12 cellular contexts compared by ENCODE assay signal in genomic region chr11:17498475-17498874, GRCh38. TPM values are rescaled to one million over a fixed set of nuclear protein-coding genes. Genes with fewer than 3 reads are reported as not detected.
DNase-seq lines count a peak whose midpoint lies in the region; TF ChIP-seq lines count a peak whose summit lies in the region.
"Had no signal": no experiment of that assay in that cellular context is flagged by ENCODE, and none has a peak within 500 bp of the region (broad histone marks: within the 10 kb centered on the region; RNA-seq: fewer than 3 reads in every experiment).

No MANE protein-coding gene starts in this region.

- WGBS in trophoblast cell (ENCODE audit: extremely low coverage, insufficient coverage, insufficient read length): no CpG with 5 or more reads among the region's 5 CpGs
- 78% methylated on average over 5 of the region's 5 CpGs for WGBS in suprapubic skin

- H2BK120ac ChIP-seq in trophoblast cell (ENCODE audit: insufficient read depth, low read length, poor library complexity): no peak overlapping the region

- H3K9me3 ChIP-seq in trophoblast cell (ENCODE audit: insufficient read depth, low read depth, low read length) (no peaks in the 10 kb centered on the region), suprapubic skin (no peaks in the 10 kb centered on the region)
- H3K9me3 ChIP-seq: transverse colon had no signal

- H4K12ac ChIP-seq in trophoblast cell (ENCODE audit: low read depth, low read length): no peak overlapping the region

- no peak overlapping the region for H4K91ac ChIP-seq in trophoblast cell (ENCODE audit: low read depth, low read length)

- H3K4me1 ChIP-seq in trophoblast cell (ENCODE audit: control insufficient read depth in 1 of 2, insufficient read depth in 2 of 2, low read length in 2 of 2): no peaks in the 10 kb centered on the region
- no peaks in the 10 kb centered on the region for H3K4me1 ChIP-seq in suprapubic skin
- H3K4me1 ChIP-seq: transverse colon had no signal

- peak; percentile 69 for DNase-seq in DMS53 (lab: John Stamatoyannopoulos, UW)
- DNase-seq in DMS53 treated with DMSO at 0.1 percent for 48 hours (lab: John Stamatoyannopoulos, UW; ENCODE audit: unreplicated experiment): no peak
- DNase-seq in NB4 (ENCODE audit: low read depth): peak; percentile 6
- DNase-seq in cerebellar cortex (ENCODE audit: low spot score): peak; percentile 88
- DNase-seq in trophoblast cell: peak; percentile 23 to 45
- DNase-seq in Ammon's horn (ENCODE audit: low spot score): no peak
- no peak for DNase-seq in COLO829 (ENCODE audit: low spot score)
- DNase-seq in suprapubic skin (ENCODE audit: low spot score in 2 of 2): no peak
- DNase-seq: 8988T; activated T-cell treated with anti-CD3 and anti-CD28 coated beads, Interleukin-2, amount 50 U/mL, for 4 hours; natural killer cell had no signal

- H2BK12ac ChIP-seq in trophoblast cell (ENCODE audit: low read length): no peak overlapping the region

- no peak overlapping the region for H2BK5ac ChIP-seq in trophoblast cell (ENCODE audit: low read depth, low read length, poor library complexity)

- TF ChIP-seq POLR2A in NB4 (IDR thresholded peaks at IDR 0.05; ENCODE audit: extremely low read depth, insufficient read length): no peak
- TF ChIP-seq POLR2A in suprapubic skin (IDR thresholded peaks at IDR 0.05): no peak

- H3K27me3 ChIP-seq in trophoblast cell (ENCODE audit: insufficient read depth, low read length): no peaks in the 10 kb centered on the region
- H3K27me3 ChIP-seq in suprapubic skin: peaks cover 3% of the 10 kb centered on the region
- H3K27me3 ChIP-seq: transverse colon had no signal

- H3K4me2 ChIP-seq in trophoblast cell (ENCODE audit: low read length): no peak overlapping the region

- no peaks in the 10 kb centered on the region for H3K79me2 ChIP-seq in trophoblast cell (ENCODE audit: control insufficient read depth, insufficient read depth, low read length, poor library complexity)

- no peak overlapping the region for H3K4me3 ChIP-seq in NB4 (ENCODE audit: low read depth, low read length)
- no peak overlapping the region for H3K4me3 ChIP-seq in trophoblast cell (ENCODE audit: low read depth, low read length)
- H3K4me3 ChIP-seq in suprapubic skin: no peak overlapping the region
- H3K4me3 ChIP-seq: transverse colon had no signal

- no peaks in the 10 kb centered on the region for H3K36me3 ChIP-seq in trophoblast cell (ENCODE audit: control insufficient read depth in 1 of 2, insufficient read depth in 2 of 2, low read length in 2 of 2)
- H3K36me3 ChIP-seq in suprapubic skin: no peaks in the 10 kb centered on the region
- H3K36me3 ChIP-seq: transverse colon had no signal

- no peak overlapping the region for H2AK5ac ChIP-seq in trophoblast cell (ENCODE audit: low read length)

- no peak overlapping the region for H3K4ac ChIP-seq in trophoblast cell (ENCODE audit: low read depth, low read length)

- TF ChIP-seq EP300 in suprapubic skin (IDR thresholded peaks at IDR 0.05): no peak

- H3K23ac ChIP-seq in trophoblast cell (ENCODE audit: low read length): no peak overlapping the region

- no peak overlapping the region for H3K18ac ChIP-seq in trophoblast cell (ENCODE audit: low read length)

- no peak overlapping the region for H3K27ac ChIP-seq in trophoblast cell (ENCODE audit: low read depth, low read length)
- no peak overlapping the region for H3K27ac ChIP-seq in suprapubic skin
- H3K27ac ChIP-seq: transverse colon had no signal

- TF ChIP-seq CTCF in NB4 (IDR thresholded peaks at IDR 0.05; ENCODE audit: low read depth, low read length) (no peak), suprapubic skin (IDR thresholded peaks at IDR 0.05) (no peak)

- no peak overlapping the region for H3K9ac ChIP-seq in trophoblast cell (ENCODE audit: low read length)

- no peak overlapping the region for H4K8ac ChIP-seq in trophoblast cell (ENCODE audit: low read depth, low read length)

- no peak overlapping the region for H2AFZ ChIP-seq in trophoblast cell (ENCODE audit: insufficient read depth, low read length, poor library complexity)

- H3K79me1 ChIP-seq in trophoblast cell (ENCODE audit: low read length): no peaks in the 10 kb centered on the region

- no peak overlapping the region for H3K14ac ChIP-seq in trophoblast cell (ENCODE audit: low read length)

RNA-seq across cellular contexts. Expression of gene ABCC8, which starts 21.8 kb away (rescaled TPM):
- not detected in 2 replicates for polyA plus RNA-seq in trophoblast cell (2013)
- under 1 TPM in 1 of 4 donors, not detected in 3; 0.42 TPM for total RNA-seq in suprapubic skin
- total RNA-seq: activated T-cell treated with anti-CD3 and anti-CD28 coated beads, Interleukin-2, amount 50 U/mL, for 4 hours; natural killer cell had no signal

RNA-seq across cellular contexts. Expression of gene USH1C, which starts 45.7 kb away (rescaled TPM):
- 0.61 and 1.4 TPM in 2 replicates for polyA plus RNA-seq in trophoblast cell (2013)
- total RNA-seq in suprapubic skin: not detected
- total RNA-seq: activated T-cell treated with anti-CD3 and anti-CD28 coated beads, Interleukin-2, amount 50 U/mL, for 4 hours; natural killer cell had no signal

RNA-seq across cellular contexts. Expression of gene OTOG, which starts 48.6 kb away (rescaled TPM):
- polyA plus RNA-seq in trophoblast cell (2013): 0.05 and 0.06 TPM in 2 replicates
- total RNA-seq in suprapubic skin: not detected
- total RNA-seq: activated T-cell treated with anti-CD3 and anti-CD28 coated beads, Interleukin-2, amount 50 U/mL, for 4 hours; natural killer cell; transverse colon had no signal

Comparison
In these comparisons a context has a peak if more than half of its experiments do, and no peak if none do; other contexts are left out.
1. DNase-seq: peak in DMS53 (single experiment), NB4 (single experiment), cerebellar cortex (single experiment) and trophoblast cell (2 of 2); none in DMS53 treated with DMSO at 0.1 percent for 48 hours (single experiment), Ammon's horn (single experiment), COLO829 (single experiment) and suprapubic skin (0 of 2).